Comparison of ENCODE assay signal across 32 cellular contexts in the genomic region with DNA sequence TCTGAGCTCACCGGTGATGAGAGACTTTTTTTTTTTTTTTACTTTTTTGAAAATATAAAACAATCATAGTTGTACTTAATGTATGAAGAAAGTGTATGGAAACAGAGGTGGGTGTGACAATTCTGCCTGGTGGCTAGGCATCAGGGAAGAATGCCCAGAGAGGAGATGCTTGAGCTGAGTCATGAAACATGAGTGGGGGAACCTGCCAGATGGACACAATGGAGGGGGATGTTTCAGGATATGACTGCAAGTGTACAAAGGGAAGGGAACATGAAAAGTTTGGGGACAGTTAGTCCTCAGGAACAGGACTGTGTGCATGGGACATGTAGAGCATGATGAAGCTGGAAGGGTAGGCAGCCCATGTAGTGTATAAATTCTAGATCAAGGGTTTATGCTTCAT.
A peak's percentile ranks its signal among the peaks of the same experiment; 100 is the strongest.
DNase-seq lines count a peak whose midpoint lies in the region; ATAC-seq and TF ChIP-seq lines count a peak whose summit lies in the region.
"Had no signal": no experiment of that assay in that cellular context is flagged by ENCODE, and none has a peak within 500 bp of the region (broad histone marks: within the 10 kb centered on the region; RNA-seq: fewer than 3 reads in every experiment).

No MANE protein-coding gene starts in this region.

- H3K9me3 ChIP-seq in BE2C = no peaks in the 10 kb centered on the region
- H3K9me3 ChIP-seq: BLaER1 treated with 17β-estradiol and CSF1 and Interleukin-3, amounts not matched to agents 10 nM and 100 nM; mucosa of descending colon; upper lobe of left lung had no signal

- CTCF ChIA-PET in activated CD8-positive, alpha-beta T cell treated with anti-CD3 and anti-CD28 coated beads for 36 hours (lab: Charles Lee) = no interaction called here

- DNase-seq in EL (peak; percentile 35), NCI-H446 treated with DMSO at 0.1 percent for 48 hours (lab: John Stamatoyannopoulos, UW) (peak; percentile 23), epithelial cell of esophagus (ENCODE audit: low read depth) (peak; percentile 19), stromal cell of bone marrow (ENCODE audit: low read depth) (peak; percentile 28), MV-4-11 (lab: John Stamatoyannopoulos, UW) (no peak), BE2C (no peak)
- no peak for DNase-seq in activated CD8-positive, alpha-beta T cell treated with anti-CD3 and anti-CD28 coated beads for 36 hours
- DNase-seq: activated CD4-positive, CD25-positive, alpha-beta regulatory T cell; activated naive CD4-positive, alpha-beta T cell treated with Interleukin-2 at 50 U/mL for 16 hours; activated T-cell treated with anti-CD3 and anti-CD28 coated beads, Interleukin-2, amount 50 U/mL, for 4 hours; aorta; Calu3; cerebellar nuclear complex; effector memory CD8-positive, alpha-beta T cell; foreskin melanocyte; GDM1; H7; hippocampal formation; KBM-7; mucosa of descending colon; NCI-H1092 treated with DMSO at 0.1 percent for 48 hours; NCI-H2029 treated with DMSO at 0.1 percent for 48 hours; NCI-H510A; RPMI8226; small intestine; stimulated activated CD4-positive, alpha-beta T cell treated with anti-CD3 and anti-CD28 coated beads, Interleukin-4, amount 100 ng/mL, for 24 hours; stimulated activated naive CD8-positive, alpha-beta T cell treated with anti-CD3 and anti-CD28 coated beads, Interleukin-15, amount 100 ng/mL, for 72 hours; T-helper 9 cell; upper lobe of left lung had no signal

- ATAC-seq in activated CD8-positive, alpha-beta T cell treated with anti-CD3 and anti-CD28 coated beads for 36 hours = no peak
- ATAC-seq: activated T-cell treated with anti-CD3 and anti-CD28 coated beads, Interleukin-2, amount 50 U/mL, for 4 hours; effector memory CD8-positive, alpha-beta T cell; stimulated activated naive CD8-positive, alpha-beta T cell treated with anti-CD3 and anti-CD28 coated beads, Interleukin-15, amount 100 ng/mL, for 72 hours had no signal

- H3K27me3 ChIP-seq in BE2C = no peaks in the 10 kb centered on the region
- H3K27me3 ChIP-seq: BLaER1 treated with 17β-estradiol and CSF1 and Interleukin-3, amounts not matched to agents 10 nM and 100 nM; neural progenitor cell; upper lobe of left lung had no signal

- H3K4me3 Mint-ChIP-seq in activated CD8-positive, alpha-beta T cell treated with anti-CD3 and anti-CD28 coated beads for 36 hours = no peak overlapping the region
- H3K4me3 Mint-ChIP-seq: activated T-cell treated with anti-CD3 and anti-CD28 coated beads, Interleukin-2, amount 50 U/mL, for 4 hours; effector memory CD8-positive, alpha-beta T cell; neural progenitor cell; stimulated activated naive CD8-positive, alpha-beta T cell treated with anti-CD3 and anti-CD28 coated beads, Interleukin-15, amount 100 ng/mL, for 72 hours had no signal

- H3K36me3 Mint-ChIP-seq in activated CD8-positive, alpha-beta T cell treated with anti-CD3 and anti-CD28 coated beads for 36 hours (ENCODE audit: low read depth) = no peaks in the 10 kb centered on the region

- H3K4me1 Mint-ChIP-seq in activated CD8-positive, alpha-beta T cell treated with anti-CD3 and anti-CD28 coated beads for 36 hours (ENCODE audit: low read depth) = no peaks in the 10 kb centered on the region
- H3K4me1 Mint-ChIP-seq: stimulated activated naive CD8-positive, alpha-beta T cell treated with anti-CD3 and anti-CD28 coated beads, Interleukin-15, amount 100 ng/mL, for 72 hours had no signal

- H3K4me3 ChIP-seq in epithelial cell of esophagus (ENCODE audit: low read length) (no peak overlapping the region), BE2C (ENCODE audit: low read depth, low read length) (no peak overlapping the region)
- H3K4me3 ChIP-seq: BLaER1 treated with 17β-estradiol and CSF1 and Interleukin-3, amounts not matched to agents 10 nM and 100 nM; mucosa of descending colon; neural progenitor cell; SK-N-MC; upper lobe of left lung had no signal

- H3K4me1 ChIP-seq in BE2C = no peaks in the 10 kb centered on the region
- H3K4me1 ChIP-seq: BLaER1 treated with 17β-estradiol and CSF1 and Interleukin-3, amounts not matched to agents 10 nM and 100 nM had no signal

- intact Hi-C loops in activated CD8-positive, alpha-beta T cell treated with anti-CD3 and anti-CD28 coated beads for 36 hours (cut with micrococcal nuclease) = no loop called here

- POLR2A ChIA-PET in activated CD8-positive, alpha-beta T cell treated with anti-CD3 and anti-CD28 coated beads for 36 hours (lab: Charles Lee) = no interaction called here

- H3K36me3 ChIP-seq in BE2C = no peaks in the 10 kb centered on the region
- H3K36me3 ChIP-seq: BLaER1 treated with 17β-estradiol and CSF1 and Interleukin-3, amounts not matched to agents 10 nM and 100 nM; neural progenitor cell; upper lobe of left lung had no signal

- no peaks in the 10 kb centered on the region for H3K9me3 Mint-ChIP-seq in activated CD8-positive, alpha-beta T cell treated with anti-CD3 and anti-CD28 coated beads for 36 hours
- H3K9me3 Mint-ChIP-seq: activated T-cell treated with anti-CD3 and anti-CD28 coated beads, Interleukin-2, amount 50 U/mL, for 4 hours; effector memory CD8-positive, alpha-beta T cell; stimulated activated naive CD8-positive, alpha-beta T cell treated with anti-CD3 and anti-CD28 coated beads, Interleukin-15, amount 100 ng/mL, for 72 hours had no signal

- H3K27ac Mint-ChIP-seq in activated CD8-positive, alpha-beta T cell treated with anti-CD3 and anti-CD28 coated beads for 36 hours = no peak overlapping the region
- H3K27ac Mint-ChIP-seq: effector memory CD8-positive, alpha-beta T cell; neural progenitor cell; stimulated activated naive CD8-positive, alpha-beta T cell treated with anti-CD3 and anti-CD28 coated beads, Interleukin-15, amount 100 ng/mL, for 72 hours had no signal

- TF ChIP-seq CTCF in epithelial cell of esophagus (IDR thresholded peaks at IDR 0.05; ENCODE audit: insufficient read depth, low read depth, low read length, missing control alignments) (no peak), BE2C (IDR thresholded peaks at IDR 0.05; ENCODE audit: low read depth, low read length) (no peak)
- no peak for TF ChIP-seq CTCF in activated CD8-positive, alpha-beta T cell treated with anti-CD3 and anti-CD28 coated beads for 36 hours (IDR thresholded peaks at IDR 0.05)

- H3K27me3 Mint-ChIP-seq in activated CD8-positive, alpha-beta T cell treated with anti-CD3 and anti-CD28 coated beads for 36 hours = no peaks in the 10 kb centered on the region
- H3K27me3 Mint-ChIP-seq: effector memory CD8-positive, alpha-beta T cell; stimulated activated naive CD8-positive, alpha-beta T cell treated with anti-CD3 and anti-CD28 coated beads, Interleukin-15, amount 100 ng/mL, for 72 hours had no signal

Comparison
In these comparisons a context has a peak if more than half of its experiments do, and no peak if none do; other contexts are left out.
1. DNase-seq: peak in EL (single experiment), NCI-H446 treated with DMSO at 0.1 percent for 48 hours (single experiment), epithelial cell of esophagus (single experiment) and stromal cell of bone marrow (single experiment); none in MV-4-11 (single experiment), activated CD8-positive, alpha-beta T cell treated with anti-CD3 and anti-CD28 coated beads for 36 hours (single experiment) and BE2C (single experiment).